ENCODE assay signal across 21 cellular contexts in the genomic region with DNA sequence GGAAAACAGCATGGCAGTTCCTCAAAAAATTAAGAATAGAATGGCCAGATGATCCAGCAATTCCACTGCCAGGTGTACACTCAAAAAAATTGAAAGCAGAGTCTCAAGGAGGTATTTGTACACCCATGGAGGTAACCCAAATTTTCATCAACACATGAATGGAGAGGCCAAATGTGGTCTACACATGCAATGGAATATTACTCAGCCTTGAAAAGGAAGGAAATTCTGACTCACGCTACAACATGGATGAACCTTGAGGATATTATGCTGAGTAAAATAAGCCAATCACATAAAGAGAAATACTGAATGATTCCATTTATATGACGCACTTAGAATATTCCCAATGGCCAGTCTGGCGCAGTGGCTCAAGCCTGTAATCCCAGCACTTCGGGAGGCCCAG. TPM values are rescaled to one million over a fixed set of nuclear protein-coding genes. Genes with fewer than 3 reads are reported as not detected.
DNase-seq lines count a peak whose midpoint lies in the region; ATAC-seq, FAIRE-seq and TF ChIP-seq lines count a peak whose summit lies in the region.
"Not testable (repeated sequence)": the region's sequence is repeated elsewhere in the genome, so short reads cannot be mapped to it uniquely, and the experiment has no call there.
"Had no signal": no experiment of that assay in that cellular context is flagged by ENCODE, and none has a peak within 500 bp of the region (broad histone marks: within the 10 kb centered on the region; RNA-seq: fewer than 3 reads in every experiment).

No MANE protein-coding gene starts in this region.

- H3K9me3 ChIP-seq in HEK293 (ENCODE audit: control insufficient read depth, insufficient read depth, low read depth, low read length); K562 (replicated peaks; ENCODE audit: control insufficient read depth, insufficient read depth, low read depth, low read length); neutrophil: not testable (repeated sequence)

- BruUV-seq in K562 (replicated peaks; lab: Mats Ljungman, UMichigan), result not testable (repeated sequence)

- not testable (repeated sequence) for TF ChIP-seq POLR2A in GM12891 (IDR thresholded peaks at IDR 0.05; ENCODE audit: low read depth, low read length); GM12892 (IDR thresholded peaks at IDR 0.05; ENCODE audit: low read depth, low read length); K562 (conservative IDR thresholded peaks at IDR 0.05)

- H3K4me1 ChIP-seq in HEK293 (ENCODE audit: control insufficient read depth, insufficient read depth, low read length), result not testable (repeated sequence)
- H3K4me1 ChIP-seq in K562 (replicated peaks in 1 of 2; ENCODE audit: control insufficient read depth in 2 of 2, insufficient read depth in 2 of 2, low read length in 2 of 2), result peaks cover 5 to 12% of the 10 kb centered on the region in 2 experiments; a peak in 4 of 5 replicates
- H3K4me1 ChIP-seq in neutrophil (ENCODE audit: control insufficient read depth in 1 of 2, insufficient read depth in 1 of 2, low read depth in 1 of 2, low read length in 1 of 2), result peaks cover 33 to 35% of the 10 kb centered on the region in 2 experiments

- not testable (repeated sequence) for ATAC-seq in activated T-helper 17 cell treated with anti-CD3 and anti-CD28 coated beads, Interleukin-2, amount 50 U/mL, for 72 hours (replicated peaks); K562

- not testable (repeated sequence) for H3K4me3 ChIP-seq in HEK293 (ENCODE audit: low read depth, low read length); K562; neutrophil (ENCODE audit: low read depth in 1 of 2, low read length in 1 of 2)

- POLR2A ChIA-PET in HEK293 (lab: Yijun Ruan, JAX); K562 (lab: Yijun Ruan, JAX): not testable (repeated sequence)

- H2AFZ ChIP-seq in K562 (ENCODE audit: low read depth, low read length), result not testable (repeated sequence)

- not testable (repeated sequence) for H3K9me1 ChIP-seq in K562 (ENCODE audit: control insufficient read depth, insufficient read depth, low read length)

- H3K4me1 Mint-ChIP-seq in activated T-helper 17 cell treated with anti-CD3 and anti-CD28 coated beads, Interleukin-2, amount 50 U/mL, for 72 hours, result peaks cover 15% of the 10 kb centered on the region

- TF ChIP-seq RAD21 in K562 (CRISPR knock-in tag; conservative IDR thresholded peaks at IDR 0.05 in 1 of 2, IDR thresholded peaks at IDR 0.05 in 1 of 2), result not testable (repeated sequence)

- H4K20me1 ChIP-seq in K562 (replicated peaks; ENCODE audit: control insufficient read depth, insufficient read depth, low read length), result not testable (repeated sequence)

- H3K27ac ChIP-seq in HEK293 (ENCODE audit: extremely low read depth, low read depth, low read length); K562 (ENCODE audit: extremely low read depth, low read depth, low read length): not testable (repeated sequence)
- peak overlapping the region; percentile 32 for H3K27ac ChIP-seq in neutrophil

- H3K27me3 Mint-ChIP-seq in activated T-helper 17 cell treated with anti-CD3 and anti-CD28 coated beads, Interleukin-2, amount 50 U/mL, for 72 hours, result not testable (repeated sequence)

- H3K36me3 Mint-ChIP-seq in activated T-helper 17 cell treated with anti-CD3 and anti-CD28 coated beads, Interleukin-2, amount 50 U/mL, for 72 hours (ENCODE audit: low read depth), result not testable (repeated sequence)

- DNase-seq in GM12891 (ENCODE audit: insufficient read length, low spot score); GM12892 (ENCODE audit: insufficient read length); K562 (ENCODE audit: extremely low read depth in 1 of 4, low spot score in 3 of 4): not testable (repeated sequence)
- DNase-seq in KBM-7, result peak; percentile 48

- intact Hi-C loops in K562 (cut with micrococcal nuclease), result not testable (repeated sequence)

- not testable (repeated sequence) for H3K36me3 ChIP-seq in HEK293 (ENCODE audit: control insufficient read depth in 2 of 2, insufficient read depth in 1 of 2, low read length in 2 of 2); K562 (ENCODE audit: control insufficient read depth, insufficient read depth, low read length); neutrophil

- not testable (repeated sequence) for H3K4me3 Mint-ChIP-seq in activated T-helper 17 cell treated with anti-CD3 and anti-CD28 coated beads, Interleukin-2, amount 50 U/mL, for 72 hours

- FAIRE-seq in GM12891 (lab: Jason Lieb, UNC), result peak; percentile 79
- peak; percentile 21 for FAIRE-seq in GM12892 (lab: Jason Lieb, UNC)
- FAIRE-seq in K562 (lab: Jason Lieb, UNC), result not testable (repeated sequence)

- in situ Hi-C loops in KBM-7 (cut with MboI; ENCODE audit: low pct_unique_long_range_greater_than_20kb, low sequenced_read_pairs); K562 (cut with MboI): not testable (repeated sequence)

- TF ChIP-seq EP300 in K562 (IDR thresholded peaks at IDR 0.05; ENCODE audit: low read length), result not testable (repeated sequence)

- H3K27ac Mint-ChIP-seq in activated T-helper 17 cell treated with anti-CD3 and anti-CD28 coated beads, Interleukin-2, amount 50 U/mL, for 72 hours, result peak overlapping the region; percentile 56

- CTCF ChIA-PET in HEK293 (lab: Yijun Ruan, JAX); K562 (lab: Yijun Ruan, JAX; ENCODE audit: low intra/inter-chr PET ratio): not testable (repeated sequence)

- not testable (repeated sequence) for H3K9ac ChIP-seq in K562 (ENCODE audit: insufficient read depth in 1 of 2, low read depth in 2 of 2, low read length in 2 of 2)

- H3K9me3 Mint-ChIP-seq in activated T-helper 17 cell treated with anti-CD3 and anti-CD28 coated beads, Interleukin-2, amount 50 U/mL, for 72 hours, result not testable (repeated sequence)

- not testable (repeated sequence) for TF ChIP-seq CTCF in HEK293 (tag by site-specific recombination; IDR thresholded peaks at IDR 0.05); K562 (IDR thresholded peaks at IDR 0.05 in 2 of 3, conservative IDR thresholded peaks at IDR 0.05 in 1 of 3; ENCODE audit: insufficient read depth in 2 of 3, low read depth in 1 of 3, low read length in 3 of 3); neutrophil (IDR thresholded peaks at IDR 0.05)

- 62% methylated on average over 4 of the region's 4 CpGs for WGBS in K562 (ENCODE audit: insufficient coverage, low coverage, missing lambda C conversion rate)

- H3K79me2 ChIP-seq in K562 (ENCODE audit: control insufficient read depth, insufficient read depth, low read length), result not testable (repeated sequence)

- not testable (repeated sequence) for H3K27me3 ChIP-seq in K562 (ENCODE audit: control insufficient read depth in 2 of 2, insufficient read depth in 2 of 2, low read length in 2 of 2); neutrophil

- H3K4me2 ChIP-seq in K562 (ENCODE audit: insufficient read depth, low read length), result not testable (repeated sequence)

RNA-seq across cellular contexts. Expression of a gene that starts 4.9 kb away (rescaled TPM):
- polyA plus RNA-seq in GM12891 (2012; ENCODE audit: low read depth, missing spikeins), result 23.0 TPM
- 21.6 TPM for polyA plus RNA-seq in GM12892 (2012; ENCODE audit: missing spikeins)
- 10 to 100 TPM in 1 of 2 donors, 1 to 10 TPM in 1; 9.2 to 33.6 TPM for total RNA-seq in activated T-helper 17 cell treated with anti-CD3 and anti-CD28 coated beads, Interleukin-2, amount 50 U/mL, for 72 hours
- total RNA-seq in K562 (2011; cell fraction: chromatin; rRNA removed; ENCODE audit: low replicate concordance), result 5.5 and 9.0 TPM in 2 replicates
- total RNA-seq in K562 (2011; cell fraction: nucleolus; rRNA removed), result 9.2 and 9.3 TPM in 2 replicates
- total RNA-seq in K562 (2011; cell fraction: nucleoplasm; rRNA removed), result 7.9 and 8.4 TPM in 2 replicates
- 29.3 and 38.4 TPM in 2 replicates for total RNA-seq in K562 (2014; rRNA removed)
- 6.6 and 6.8 TPM in 2 replicates for total RNA-seq in K562 (2014; rRNA removed; fragmentation: Illumina TruSeq; extraction: Trizol)
- total RNA-seq in K562 (2015; rRNA removed; fragmentation: Illumina TruSeq; extraction: Trizol), result 5.9 and 7.1 TPM in 2 replicates
- 43.2 and 43.6 TPM in 2 replicates for total RNA-seq in K562 (2021)
- polyA plus RNA-seq in K562 (2011; rRNA removed), result 16.7 and 39.5 TPM in 2 replicates
- polyA plus RNA-seq in K562 (2011; cell fraction: cytosol; rRNA removed), result 27.9 and 68.7 TPM in 2 replicates
- 10.0 and 16.1 TPM in 2 replicates for polyA plus RNA-seq in K562 (2011; cell fraction: nucleus; rRNA removed)
- 41.8 and 64.6 TPM in 2 replicates for polyA plus RNA-seq in K562 (2012)
- 57.9 and 62.9 TPM in 2 replicates for polyA plus RNA-seq in K562 (2014; fragmentation: Illumina TruSeq; extraction: Trizol)
- 100 to 1,000 TPM; 160 to 166 TPM for polyA plus RNA-seq in K562 (2014; fragmentation: Nextera tagmentation; extraction: Ambion mirVana)
- 49.5 and 58.1 TPM in 2 replicates for polyA plus RNA-seq in K562 (2014; rRNA removed)
- 12.6 and 31.1 TPM in 2 replicates for polyA minus RNA-seq in K562 (2011; rRNA and poly(A)+ RNA removed)
- polyA minus RNA-seq in K562 (2011; cell fraction: cytosol; rRNA and poly(A)+ RNA removed), result 10.2 and 18.5 TPM in 2 replicates
- polyA minus RNA-seq in K562 (2011; cell fraction: nucleus; rRNA and poly(A)+ RNA removed), result 3.0 TPM in 2 replicates
- total RNA-seq: CD4-positive, alpha-beta T cell had no signal

RNA-seq across cellular contexts. Expression of a gene that starts 19.9 kb away (rescaled TPM):
- 0.13 TPM for polyA plus RNA-seq in GM12891 (2012; ENCODE audit: low read depth, missing spikeins)
- polyA plus RNA-seq in GM12892 (2012; ENCODE audit: missing spikeins), result not detected
- not detected for total RNA-seq in activated T-helper 17 cell treated with anti-CD3 and anti-CD28 coated beads, Interleukin-2, amount 50 U/mL, for 72 hours
- not detected in 2 replicates for total RNA-seq in K562 (2011; cell fraction: chromatin; rRNA removed; ENCODE audit: low replicate concordance)
- total RNA-seq in K562 (2011; cell fraction: nucleolus; rRNA removed), result not detected in 2 replicates
- total RNA-seq in K562 (2011; cell fraction: nucleoplasm; rRNA removed), result not detected in 2 replicates
- total RNA-seq in K562 (2014; rRNA removed) (not detected in 2 replicates), K562 (2014; rRNA removed; fragmentation: Illumina TruSeq; extraction: Trizol) (not detected in 2 replicates), K562 (2015; rRNA removed; fragmentation: Illumina TruSeq; extraction: Trizol) (not detected in 2 replicates), K562 (2021) (not detected in 2 replicates)
- polyA plus RNA-seq in K562 (2011; rRNA removed) (not detected in 2 replicates), K562 (2014; fragmentation: Illumina TruSeq; extraction: Trizol) (not detected in 2 replicates), K562 (2014; fragmentation: Nextera tagmentation; extraction: Ambion mirVana) (under 1 TPM in 1 of 2 experiments, not detected in 1; 0.04 TPM), K562 (2014; rRNA removed) (not detected in 2 replicates)
- not detected in 2 replicates for polyA plus RNA-seq in K562 (2011; cell fraction: cytosol; rRNA removed)
- polyA plus RNA-seq in K562 (2011; cell fraction: nucleus; rRNA removed), result not detected in 2 replicates
- not detected in 2 replicates for polyA plus RNA-seq in K562 (2012)
- polyA minus RNA-seq in K562 (2011; rRNA and poly(A)+ RNA removed), result not detected in 2 replicates
- not detected in 2 replicates for polyA minus RNA-seq in K562 (2011; cell fraction: cytosol; rRNA and poly(A)+ RNA removed)
- not detected in 2 replicates for polyA minus RNA-seq in K562 (2011; cell fraction: nucleus; rRNA and poly(A)+ RNA removed)
- total RNA-seq: A172; A673; B cell; Caco-2; Calu3; CD4-positive, alpha-beta memory T cell; CD4-positive, CD25-positive, alpha-beta regulatory T cell; CD8-positive, alpha-beta memory T cell; CD8-positive, alpha-beta T cell; Daoy had no signal
- polyA plus RNA-seq: A549; AG04450; BJ; CD4-positive, alpha-beta memory T cell; CD8-positive, alpha-beta memory T cell had no signal

RNA-seq across cellular contexts. Expression of a gene that starts 36.8 kb away (rescaled TPM):
- 104 TPM for polyA plus RNA-seq in GM12891 (2012; ENCODE audit: low read depth, missing spikeins)
- 69.7 TPM for polyA plus RNA-seq in GM12892 (2012; ENCODE audit: missing spikeins)
- total RNA-seq in activated T-helper 17 cell treated with anti-CD3 and anti-CD28 coated beads, Interleukin-2, amount 50 U/mL, for 72 hours, result 100 to 1,000 TPM; 115 to 128 TPM
- total RNA-seq in K562 (2011; cell fraction: chromatin; rRNA removed; ENCODE audit: low replicate concordance), result 12.1 and 20.9 TPM in 2 replicates
- 11.8 and 13.8 TPM in 2 replicates for total RNA-seq in K562 (2011; cell fraction: nucleolus; rRNA removed)
- total RNA-seq in K562 (2011; cell fraction: nucleoplasm; rRNA removed), result 19.7 and 42.2 TPM in 2 replicates
- total RNA-seq in K562 (2014; rRNA removed) (12.4 and 15.1 TPM in 2 replicates), K562 (2014; rRNA removed; fragmentation: Illumina TruSeq; extraction: Trizol) (14.4 and 15.6 TPM in 2 replicates), K562 (2015; rRNA removed; fragmentation: Illumina TruSeq; extraction: Trizol) (15.8 and 15.9 TPM in 2 replicates), K562 (2021) (90.1 and 90.9 TPM in 2 replicates)
- polyA plus RNA-seq in K562 (2011; rRNA removed) (44.4 and 54.7 TPM in 2 replicates), K562 (2014; fragmentation: Illumina TruSeq; extraction: Trizol) (116 and 118 TPM in 2 replicates), K562 (2014; fragmentation: Nextera tagmentation; extraction: Ambion mirVana) (100 to 1,000 TPM; 226 to 285 TPM), K562 (2014; rRNA removed) (55.5 and 59.8 TPM in 2 replicates)
- polyA plus RNA-seq in K562 (2011; cell fraction: cytosol; rRNA removed), result 47.1 and 53.6 TPM in 2 replicates
- 24.0 and 25.6 TPM in 2 replicates for polyA plus RNA-seq in K562 (2011; cell fraction: nucleus; rRNA removed)
- 76.3 and 80.4 TPM in 2 replicates for polyA plus RNA-seq in K562 (2012)
- polyA minus RNA-seq in K562 (2011; rRNA and poly(A)+ RNA removed), result 24.1 and 28.9 TPM in 2 replicates
- polyA minus RNA-seq in K562 (2011; cell fraction: cytosol; rRNA and poly(A)+ RNA removed), result 30.9 and 31.5 TPM in 2 replicates
- 4.7 and 7.6 TPM in 2 replicates for polyA minus RNA-seq in K562 (2011; cell fraction: nucleus; rRNA and poly(A)+ RNA removed)

RNA-seq across cellular contexts. Expression of a gene that starts 43.6 kb away (rescaled TPM):
- 9.2 TPM for polyA plus RNA-seq in GM12891 (2012; ENCODE audit: low read depth, missing spikeins)
- 10.2 TPM for polyA plus RNA-seq in GM12892 (2012; ENCODE audit: missing spikeins)
- 10 to 100 TPM; 30.7 to 51.8 TPM for total RNA-seq in activated T-helper 17 cell treated with anti-CD3 and anti-CD28 coated beads, Interleukin-2, amount 50 U/mL, for 72 hours
- total RNA-seq in K562 (2011; cell fraction: chromatin; rRNA removed; ENCODE audit: low replicate concordance), result 10.1 and 16.3 TPM in 2 replicates
- total RNA-seq in K562 (2011; cell fraction: nucleolus; rRNA removed), result 8.8 and 9.8 TPM in 2 replicates
- 10.0 and 11.8 TPM in 2 replicates for total RNA-seq in K562 (2011; cell fraction: nucleoplasm; rRNA removed)
- total RNA-seq in K562 (2014; rRNA removed), result 4.3 and 6.4 TPM in 2 replicates
- total RNA-seq in K562 (2014; rRNA removed; fragmentation: Illumina TruSeq; extraction: Trizol), result 3.0 and 3.7 TPM in 2 replicates
- 6.4 and 6.8 TPM in 2 replicates for total RNA-seq in K562 (2015; rRNA removed; fragmentation: Illumina TruSeq; extraction: Trizol)
- total RNA-seq in K562 (2021), result 9.1 and 9.6 TPM in 2 replicates
- 5.1 and 6.0 TPM in 2 replicates for polyA plus RNA-seq in K562 (2011; rRNA removed)
- polyA plus RNA-seq in K562 (2011; cell fraction: cytosol; rRNA removed), result 4.1 and 8.9 TPM in 2 replicates
- polyA plus RNA-seq in K562 (2011; cell fraction: nucleus; rRNA removed), result 3.5 and 7.3 TPM in 2 replicates
- 7.0 and 7.2 TPM in 2 replicates for polyA plus RNA-seq in K562 (2012)
- 6.6 and 7.4 TPM in 2 replicates for polyA plus RNA-seq in K562 (2014; fragmentation: Illumina TruSeq; extraction: Trizol)
- 1 to 10 TPM; 4.7 to 8.4 TPM for polyA plus RNA-seq in K562 (2014; fragmentation: Nextera tagmentation; extraction: Ambion mirVana)
- polyA plus RNA-seq in K562 (2014; rRNA removed), result 4.4 and 6.0 TPM in 2 replicates
- 6.0 and 7.8 TPM in 2 replicates for polyA minus RNA-seq in K562 (2011; rRNA and poly(A)+ RNA removed)
- polyA minus RNA-seq in K562 (2011; cell fraction: cytosol; rRNA and poly(A)+ RNA removed), result 2.6 and 5.6 TPM in 2 replicates
- polyA minus RNA-seq in K562 (2011; cell fraction: nucleus; rRNA and poly(A)+ RNA removed), result 1.3 and 1.8 TPM in 2 replicates
